ENCODE assay signal across 26 cellular contexts in the genomic region with DNA sequence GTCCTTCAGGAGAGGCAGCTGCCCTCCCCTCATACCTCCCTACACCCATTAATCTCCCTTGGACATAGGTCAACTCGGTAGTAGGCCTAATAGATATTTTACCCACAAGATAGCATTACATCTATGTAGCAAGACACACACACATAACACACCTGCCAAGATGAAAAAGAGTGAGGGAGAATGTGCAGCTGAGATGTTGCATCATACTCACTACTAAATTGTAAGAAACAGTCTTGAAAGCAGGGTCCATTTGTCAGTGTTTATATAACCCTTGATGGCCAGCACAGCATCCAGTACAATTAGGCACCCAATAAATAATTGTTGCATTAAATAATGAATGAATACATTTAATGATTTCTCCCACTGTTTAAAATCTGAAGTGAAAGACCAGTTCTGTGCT.
"Had no signal": no experiment of that assay in that cellular context is flagged by ENCODE, and none has a peak within 500 bp of the region (broad histone marks: within the 10 kb centered on the region; RNA-seq: fewer than 3 reads in every experiment).

No MANE protein-coding gene starts in this region.

- H3K27me3 ChIP-seq: colonic mucosa, esophagus squamous epithelium, gastrocnemius medialis, hepatocyte had no signal

- H3K9me3 Mint-ChIP-seq: dendritic cell treated with granulocyte-macrophage colony-stimulating factor and Interleukin-4, amounts not matched to agents 40 ng/mL and 50 ng/mL, for 4 days; effector memory CD8-positive, alpha-beta T cell; endodermal cell; mesothelial cell of epicardium; naive B cell had no signal

- H3K36me3 ChIP-seq: colonic mucosa, esophagus squamous epithelium, gastrocnemius medialis, heart left ventricle, left lung, lower lobe of right lung had no signal

- H3K9me3 ChIP-seq: colonic mucosa, esophagus squamous epithelium, gastrocnemius medialis, heart left ventricle, left lung, lower lobe of right lung, mucosa of descending colon had no signal

- DNase-seq: colonic mucosa; cortex of kidney; effector CD8-positive, alpha-beta T cell; effector memory CD8-positive, alpha-beta T cell; endodermal cell; erythroblast; esophagus squamous epithelium; foreskin fibroblast; foreskin melanocyte; gastrocnemius medialis; heart left ventricle; hypothalamus; immature natural killer cell; islet precursor cell; kidney; kidney glomerular epithelial cell; left colon; left lung; left ventricle myocardium superior; lower lobe of right lung; mesenchymal stem cell; mucosa of descending colon; naive B cell had no signal

- H3K4me3 Mint-ChIP-seq: dendritic cell treated with granulocyte-macrophage colony-stimulating factor and Interleukin-4, amounts not matched to agents 40 ng/mL and 50 ng/mL, for 4 days; effector memory CD8-positive, alpha-beta T cell; endodermal cell; immature natural killer cell; mesothelial cell of epicardium; naive B cell had no signal

- H3K4me1 Mint-ChIP-seq: immature natural killer cell, mesothelial cell of epicardium had no signal

- H3K27me3 Mint-ChIP-seq: dendritic cell treated with granulocyte-macrophage colony-stimulating factor and Interleukin-4, amounts not matched to agents 40 ng/mL and 50 ng/mL, for 4 days had no signal

- H3K36me3 Mint-ChIP-seq: immature natural killer cell, mesothelial cell of epicardium, naive B cell had no signal

- H3K27ac Mint-ChIP-seq: dendritic cell treated with granulocyte-macrophage colony-stimulating factor and Interleukin-4, amounts not matched to agents 40 ng/mL and 50 ng/mL, for 4 days; effector memory CD8-positive, alpha-beta T cell; endodermal cell; immature natural killer cell; mesothelial cell of epicardium; naive B cell had no signal

- H3K4me3 ChIP-seq: colonic mucosa, esophagus squamous epithelium, gastrocnemius medialis, heart left ventricle, hepatocyte, left lung, lower lobe of right lung, mucosa of descending colon had no signal

- H3K4me1 ChIP-seq: colonic mucosa, esophagus squamous epithelium, gastrocnemius medialis, left lung, lower lobe of right lung had no signal
